Comparison of ENCODE assay signal across 8 cellular contexts in genomic region chr12:50589650-50590435, GRCh38.
DNase-seq lines count a peak whose midpoint lies in the region; ATAC-seq and TF ChIP-seq lines count a peak whose summit lies in the region.

No MANE protein-coding gene starts in this region.

- in situ Hi-C loops in astrocyte of the spinal cord (cut with HindIII; ENCODE audit: low sequenced_read_pairs), result no loop called here

- ATAC-seq in GM21447 (IDR thresholded peaks at IDR 0.05; ENCODE audit: unreplicated experiment) (no peak), GM18861 (IDR thresholded peaks at IDR 0.05; ENCODE audit: unreplicated experiment) (no peak)

- no peak overlapping the region for H3K4me3 ChIP-seq in astrocyte of the spinal cord (ENCODE audit: low read depth, low read length)

- peak; percentile 82 for DNase-seq in H4 (ENCODE audit: low spot score)
- DNase-seq in astrocyte of the spinal cord (ENCODE audit: low read depth, low spot score), result peak; percentile 82
- DNase-seq in pulmonary artery endothelial cell (ENCODE audit: low read depth, low spot score), result peak; percentile 41
- no peak for DNase-seq in SHP77 (lab: John Stamatoyannopoulos, UW)
- no peak for DNase-seq in ureter (ENCODE audit: low spot score)

- no peak for TF ChIP-seq CTCF in astrocyte of the spinal cord (IDR thresholded peaks at IDR 0.05; ENCODE audit: low read depth, low read length)

TF ChIP-seq in PFSK-1, 5 proteins besides CTCF, POLR2A, EP300 and RAD21:
- TF ChIP-seq TAF1 (IDR thresholded peaks at IDR 0.05; ENCODE audit: borderline replicate concordance, insufficient read depth, low read length), result no peak
- 0 out of 4 replicates have a peak, but pooled peaks of 1 of the 2 experiments have one; percentile 17 for TF ChIP-seq REST (IDR thresholded peaks at IDR 0.05; ENCODE audit: insufficient read depth in 1 of 2, low read depth in 2 of 2, low read length in 2 of 2)
- 0 out of 2 replicates have a peak, but pooled peaks have one; percentile 61 for TF ChIP-seq SIN3A (IDR thresholded peaks at IDR 0.05; ENCODE audit: borderline replicate concordance, insufficient read depth, low read length)
- no peak for TF ChIP-seq POLR2AphosphoS5 (IDR thresholded peaks at IDR 0.05; ENCODE audit: low read depth, low read length)
- TF ChIP-seq FOXP2 (optimal IDR thresholded peaks at IDR 0.05; ENCODE audit: borderline replicate concordance, extremely low read depth, extremely low read length, insufficient read depth), result no peak

Comparison
In these comparisons a context has a peak if more than half of its experiments do, and no peak if none do; other contexts are left out.
1. DNase-seq: peak in H4 (single experiment), astrocyte of the spinal cord (single experiment) and pulmonary artery endothelial cell (single experiment); none in SHP77 (0 of 2) and ureter (single experiment).